ENCODE assay signal across 10 cellular contexts in genomic region chr13:69324109-69324886, GRCh38.
DNase-seq lines count a peak whose midpoint lies in the region; ATAC-seq and TF ChIP-seq lines count a peak whose summit lies in the region.
"Had no signal": no experiment of that assay in that cellular context is flagged by ENCODE, and none has a peak within 500 bp of the region (broad histone marks: within the 10 kb centered on the region; RNA-seq: fewer than 3 reads in every experiment).

No MANE protein-coding gene starts in this region.

- H3K9me3 ChIP-seq in HEK293 (ENCODE audit: control insufficient read depth, insufficient read depth, low read depth, low read length) (no peaks in the 10 kb centered on the region), adipocyte (ENCODE audit: control insufficient read depth, low read length) (no peaks in the 10 kb centered on the region), neuronal stem cell (replicated peaks in 1 of 2; ENCODE audit: control insufficient read depth in 2 of 2, insufficient read depth in 1 of 2, low read depth in 1 of 2, low read length in 2 of 2) (no peaks in the 10 kb centered on the region)

- TF ChIP-seq CTCF in HEK293 (tag by site-specific recombination; IDR thresholded peaks at IDR 0.05) = no peak

- no peak overlapping the region for H3K14ac ChIP-seq in neuronal stem cell (ENCODE audit: low read length)

- H2AFZ ChIP-seq in neuronal stem cell (ENCODE audit: low read length) = no peak overlapping the region

- POLR2A ChIA-PET in HEK293 (lab: Yijun Ruan, JAX) = no interaction called here

- no peak overlapping the region for H3K18ac ChIP-seq in neuronal stem cell (ENCODE audit: low read length)

- DNase-seq in NCI-H2196 (lab: John Stamatoyannopoulos, UW; ENCODE audit: unreplicated experiment) (peak; percentile 12), adipocyte (ENCODE audit: low read depth) (peak; percentile 0), neuronal stem cell (ENCODE audit: low spot score) (peak; percentile 3), amygdala (lab: John Stamatoyannopoulos, UW) (no peak)
- DNase-seq: activated CD4-positive, alpha-beta T cell treated with anti-CD3 and anti-CD28 coated beads for 36 hours; cerebellar nuclear complex had no signal

- H3K27me3 ChIP-seq in adipocyte (replicated peaks; ENCODE audit: control insufficient read depth, insufficient read depth, low read length) (no peaks in the 10 kb centered on the region), neuronal stem cell (ENCODE audit: control insufficient read depth in 3 of 3, insufficient read depth in 3 of 3, low read depth in 1 of 3, low read length in 3 of 3) (no peaks in the 10 kb centered on the region)

- H3K4me3 ChIP-seq in HEK293 (ENCODE audit: low read depth, low read length) (no peak overlapping the region), adipocyte (ENCODE audit: low read length) (no peak overlapping the region), neuronal stem cell (ENCODE audit: low read length in 2 of 2) (no peak overlapping the region)

- H3K9ac ChIP-seq in adipocyte (ENCODE audit: low read length) = no peak overlapping the region
- H3K9ac ChIP-seq in neuronal stem cell (ENCODE audit: low read depth, low read length, poor library complexity) = no peak overlapping the region

- WGBS in neuronal stem cell (ENCODE audit: extremely low coverage in 2 of 2, insufficient read length in 2 of 2, insufficient replicate concordance in 1 of 2), 2 donors = no CpG with 5 or more reads among the region's 2 CpGs

- no peak overlapping the region for H2AK5ac ChIP-seq in neuronal stem cell (ENCODE audit: low read depth, low read length)

- no peak overlapping the region for H2BK15ac ChIP-seq in neuronal stem cell (ENCODE audit: low read length)

- H2BK120ac ChIP-seq in neuronal stem cell (ENCODE audit: low read depth, low read length) = no peak overlapping the region

- CTCF ChIA-PET in HEK293 (lab: Yijun Ruan, JAX) = interaction anchor here (0.5 to 1.2 kb wide), 7 partner anchors 17 to 959 kb away, joined by 3 to 6 read pairs (median 4); no protein-coding TSS in a partner anchor

- H2BK12ac ChIP-seq in neuronal stem cell (ENCODE audit: low read length) = no peak overlapping the region

- H3K27ac ChIP-seq in HEK293 (ENCODE audit: extremely low read depth, low read depth, low read length) (no peak overlapping the region), neuronal stem cell (replicated peaks; ENCODE audit: low read length) (no peak overlapping the region)
- H3K27ac ChIP-seq: HL-60 had no signal

- no peaks in the 10 kb centered on the region for H3K79me1 ChIP-seq in neuronal stem cell (ENCODE audit: low read depth, low read length)

- no peak overlapping the region for H4K8ac ChIP-seq in neuronal stem cell (ENCODE audit: low read depth, low read length)

- no peak for ATAC-seq in HG03442 (IDR thresholded peaks at IDR 0.05; ENCODE audit: unreplicated experiment)
- no peak for ATAC-seq in HG02642 (IDR thresholded peaks at IDR 0.05; ENCODE audit: poor library complexity, unreplicated experiment)
- ATAC-seq: activated CD4-positive, alpha-beta T cell treated with anti-CD3 and anti-CD28 coated beads for 36 hours had no signal

- H3K4me1 ChIP-seq in HEK293 (ENCODE audit: control insufficient read depth, insufficient read depth, low read length) (no peaks in the 10 kb centered on the region), adipocyte (ENCODE audit: control insufficient read depth, insufficient read depth, low read length) (no peaks in the 10 kb centered on the region), neuronal stem cell (ENCODE audit: control insufficient read depth in 2 of 2, insufficient read depth in 1 of 2, low read depth in 1 of 2, low read length in 2 of 2) (no peaks in the 10 kb centered on the region)

- H3K36me3 ChIP-seq in HEK293 (ENCODE audit: control insufficient read depth in 2 of 2, insufficient read depth in 1 of 2, low read length in 2 of 2) = no peaks in the 10 kb centered on the region
- H3K36me3 ChIP-seq in adipocyte (ENCODE audit: control insufficient read depth, insufficient read depth, low read length, severe bottlenecking) = no peaks in the 10 kb centered on the region
- H3K36me3 ChIP-seq in neuronal stem cell (replicated peaks in 1 of 2; ENCODE audit: control insufficient read depth in 2 of 2, insufficient read depth in 2 of 2, low read length in 2 of 2) = no peaks in the 10 kb centered on the region

- no peak overlapping the region for H3K4me2 ChIP-seq in neuronal stem cell (ENCODE audit: insufficient read depth, low read length, poor library complexity, severe bottlenecking)

- H2BK5ac ChIP-seq in neuronal stem cell (ENCODE audit: low read length) = no peak overlapping the region

- H3K23ac ChIP-seq in neuronal stem cell (ENCODE audit: low read depth, low read length, poor library complexity) = no peak overlapping the region

- H3K4ac ChIP-seq in neuronal stem cell (ENCODE audit: low read length) = no peak overlapping the region

- no peak overlapping the region for H4K91ac ChIP-seq in neuronal stem cell (ENCODE audit: low read depth, low read length, poor library complexity)

TF ChIP-seq in HEK293, 187 proteins besides CTCF, POLR2A, EP300 and RAD21:
- TF ChIP-seq ZSCAN4 (tag by site-specific recombination; IDR thresholded peaks at IDR 0.05) (peak; percentile 31; the same call in 1 of the 2 replicates), ZNF518A (tag by site-specific recombination; conservative IDR thresholded peaks at IDR 0.05; ENCODE audit: low read depth) (no peak), ZNF654 (tag by site-specific recombination; IDR thresholded peaks at IDR 0.05; ENCODE audit: low read depth) (peak; percentile 79)

Comparison
In these comparisons a context has a peak if more than half of its experiments do, and no peak if none do; other contexts are left out.
1. DNase-seq: peak in NCI-H2196 (single experiment), adipocyte (single experiment) and neuronal stem cell (single experiment); none in amygdala (0 of 56).